In the genomic region with DNA sequence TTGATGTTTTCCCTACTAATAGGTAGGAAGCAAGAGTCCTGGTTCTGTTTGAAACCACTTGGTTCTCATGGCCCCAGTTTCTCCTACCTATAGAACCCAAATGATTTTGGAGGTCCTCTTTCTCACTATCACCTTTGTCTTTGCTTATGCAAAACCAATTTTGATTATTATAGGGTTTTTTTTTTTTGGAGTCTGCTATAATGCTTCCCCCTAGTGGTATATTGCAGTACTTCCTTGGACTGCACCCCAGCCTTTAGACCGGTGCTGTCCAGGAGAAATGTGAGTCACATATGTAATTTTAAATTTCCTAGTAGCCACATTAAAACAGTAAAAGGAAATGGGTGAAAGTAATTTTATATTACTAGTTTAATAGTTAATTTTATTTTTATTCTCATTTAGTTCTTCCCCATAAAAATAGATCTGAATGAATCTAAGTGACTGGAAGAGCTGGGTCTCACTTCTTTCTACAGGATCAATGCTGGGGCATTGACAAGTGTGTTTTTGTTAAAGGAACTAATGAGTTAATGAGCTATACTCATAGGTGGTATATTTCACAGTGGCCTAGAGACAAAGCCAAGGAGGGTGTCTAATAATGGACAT, we compare ENCODE assay signal across 8 cellular contexts. TPM values are rescaled to one million over a fixed set of nuclear protein-coding genes. Genes with fewer than 3 reads are reported as not detected.
A peak's percentile ranks its signal among the peaks of the same experiment; 100 is the strongest.
DNase-seq lines count a peak whose midpoint lies in the region; ATAC-seq lines count a peak whose summit lies in the region.

No MANE protein-coding gene starts in this region.

- peaks cover 63 to 81% (median 71%) of the 10 kb centered on the region in 3 donors for H3K4me1 Mint-ChIP-seq in IgD-negative memory B cell

- ATAC-seq in GM19023 (IDR thresholded peaks at IDR 0.05; ENCODE audit: unreplicated experiment) (no peak), GM18909 (IDR thresholded peaks at IDR 0.05; ENCODE audit: poor library complexity, unreplicated experiment) (no peak)

- peaks cover 15% of the 10 kb centered on the region for H3K36me3 Mint-ChIP-seq in IgD-negative memory B cell

- H3K27ac Mint-ChIP-seq in IgD-negative memory B cell, result peak overlapping the region; percentile 67 to 87 (median 84)

- H3K4me3 Mint-ChIP-seq in IgD-negative memory B cell, result peak overlapping the region in 3 of 4 donors; percentile 69 to 79 (median 76)

- H3K27me3 Mint-ChIP-seq in IgD-negative memory B cell, result no peaks in the 10 kb centered on the region

- peak; percentile 50 for DNase-seq in NOMO-1 treated with DMSO at 0.1 percent for 48 hours (lab: John Stamatoyannopoulos, UW; ENCODE audit: unreplicated experiment)
- DNase-seq in NOMO-1 treated with dmso at 0.1 percent for 144 hours (lab: John Stamatoyannopoulos, UW; ENCODE audit: unreplicated experiment), result no peak
- DNase-seq in RPMI7951 (ENCODE audit: low read depth), result peak; percentile 67
- peak; percentile 13 for DNase-seq in effector CD8-positive, alpha-beta T cell (lab: John Stamatoyannopoulos, UW)
- DNase-seq in myocyte (ENCODE audit: low read depth), result peak; percentile 66

- H3K9me3 Mint-ChIP-seq in IgD-negative memory B cell, result no peaks in the 10 kb centered on the region

RNA-seq across cellular contexts. Expression of gene FCMR, which starts 10.6 kb away (rescaled TPM):
- polyA plus RNA-seq in IgD-negative memory B cell, result 1,091 TPM
- total RNA-seq in RPMI7951 (2014; rRNA removed; shearing (Covaris generic)), result 0.68 and 1.7 TPM in 2 replicates
- not detected in 2 replicates for total RNA-seq in myocyte
- polyA plus RNA-seq in myocyte (2012), result not detected

RNA-seq across cellular contexts. Expression of gene IL24, which starts 13.9 kb away (rescaled TPM):
- polyA plus RNA-seq in IgD-negative memory B cell, result 43.5 TPM
- 2.1 and 2.6 TPM in 2 replicates for total RNA-seq in RPMI7951 (2014; rRNA removed; shearing (Covaris generic))
- total RNA-seq in myocyte, result not detected in 2 replicates
- polyA plus RNA-seq in myocyte (2012), result not detected

RNA-seq across cellular contexts. Expression of gene PIGR, which starts 35.1 kb away (rescaled TPM):
- polyA plus RNA-seq in IgD-negative memory B cell, result 0.40 TPM
- total RNA-seq in RPMI7951 (2014; rRNA removed; shearing (Covaris generic)), result not detected in 2 replicates
- not detected in 2 replicates for total RNA-seq in myocyte
- polyA plus RNA-seq in myocyte (2012), result not detected

RNA-seq across cellular contexts. Expression of gene IL20, which starts 45.7 kb away (rescaled TPM):
- polyA plus RNA-seq in IgD-negative memory B cell, result not detected
- total RNA-seq in RPMI7951 (2014; rRNA removed; shearing (Covaris generic)), result not detected in 2 replicates
- not detected in 2 replicates for total RNA-seq in myocyte
- polyA plus RNA-seq in myocyte (2012), result not detected

RNA-seq across cellular contexts. Expression of gene FCAMR, which starts 59.1 kb away (rescaled TPM):
- not detected for polyA plus RNA-seq in IgD-negative memory B cell
- not detected in 2 replicates for total RNA-seq in RPMI7951 (2014; rRNA removed; shearing (Covaris generic))
- total RNA-seq in myocyte, result not detected in 2 replicates
- polyA plus RNA-seq in myocyte (2012), result not detected
